25 cellular contexts compared by ENCODE assay signal in genomic region chr19:29299416-29300380, GRCh38.
"Had no signal": no experiment of that assay in that cellular context is flagged by ENCODE, and none has a peak within 500 bp of the region (broad histone marks: within the 10 kb centered on the region; RNA-seq: fewer than 3 reads in every experiment).

No MANE protein-coding gene starts in this region.

- ATAC-seq: activated CD8-positive, alpha-beta T cell treated with anti-CD3 and anti-CD28 coated beads for 36 hours; K562; Panc1 had no signal

- H3K27ac ChIP-seq: brain microvascular endothelial cell, SJCRH30, SK-N-MC, WERI-Rb-1 had no signal

- H3K27me3 Mint-ChIP-seq: activated CD4-positive, alpha-beta T cell treated with anti-CD3 and anti-CD28 coated beads, Interleukin-2, amount 10 ng/mL, durations not matched to agents 24 days and 14 days had no signal

- H3K27me3 ChIP-seq: brain microvascular endothelial cell had no signal

- H3K36me3 ChIP-seq: brain microvascular endothelial cell, SJCRH30, WERI-Rb-1 had no signal

- H3K4me1 ChIP-seq: SJCRH30 had no signal

- DNase-seq: activated CD4-positive, alpha-beta T cell treated with anti-CD3 and anti-CD28 coated beads, Interleukin-2, amount 10 ng/mL, durations not matched to agents 24 days and 14 days; activated CD4-positive, alpha-beta T cell treated with anti-CD3 and anti-CD28 coated beads, Interleukin-2, amount 50 U/mL, for 4 hours; activated CD8-positive, alpha-beta T cell treated with anti-CD3 and anti-CD28 coated beads for 36 hours; activated naive CD4-positive, alpha-beta T cell; activated naive CD4-positive, alpha-beta T cell treated with anti-CD3 and anti-CD28 coated beads, Interleukin-2, amount 50 U/mL, for 16 hours; activated naive CD8-positive, alpha-beta T cell treated with anti-CD3 and anti-CD28 coated beads for 36 hours; activated T-cell treated with anti-CD3 and anti-CD28 coated beads, Interleukin-2, amount 50 U/mL, for 24 hours; amniotic stem cell; brain microvascular endothelial cell; NCI-H1105; NCI-H1417 treated with DMSO at 0.1 percent for 48 hours; NCI-H187 treated with DMSO at 0.1 percent for 48 hours; NCI-H2081 treated with DMSO at 0.1 percent for 48 hours; NCI-H226; NCI-H446 treated with DMSO at 0.1 percent for 48 hours; NCI-H524; NCI-H69; SHP77; SJCRH30; T1000; WERI-Rb-1 had no signal

- H3K36me3 Mint-ChIP-seq: activated naive CD8-positive, alpha-beta T cell treated with anti-CD3 and anti-CD28 coated beads for 36 hours had no signal

- H3K4me1 Mint-ChIP-seq: activated CD4-positive, alpha-beta T cell treated with anti-CD3 and anti-CD28 coated beads, Interleukin-2, amount 10 ng/mL, durations not matched to agents 24 days and 14 days; activated naive CD8-positive, alpha-beta T cell treated with anti-CD3 and anti-CD28 coated beads for 36 hours had no signal

- H3K9me3 Mint-ChIP-seq: activated CD4-positive, alpha-beta T cell treated with anti-CD3 and anti-CD28 coated beads, Interleukin-2, amount 10 ng/mL, durations not matched to agents 24 days and 14 days; activated CD8-positive, alpha-beta T cell treated with anti-CD3 and anti-CD28 coated beads for 36 hours; activated naive CD8-positive, alpha-beta T cell treated with anti-CD3 and anti-CD28 coated beads for 36 hours; activated T-cell treated with anti-CD3 and anti-CD28 coated beads, Interleukin-2, amount 50 U/mL, for 24 hours; activated T-helper 1 cell treated with anti-CD3 and anti-CD28 coated beads, Interleukin-12 subunit alpha, Interleukin-12 subunit beta, Interleukin-2, Interleukin-4 antibody, amounts not matched to agents 30 ng/mL and 10 ng/mL and 1 ng/mL, durations not matched to agents 14 hours and 24 hours and 36 hours had no signal

- H3K4me3 ChIP-seq: K562, SJCRH30, SK-N-MC had no signal

- H3K9me3 ChIP-seq: SJCRH30 had no signal

- H3K4me3 Mint-ChIP-seq: activated CD4-positive, alpha-beta T cell treated with anti-CD3 and anti-CD28 coated beads, Interleukin-2, amount 10 ng/mL, durations not matched to agents 24 days and 14 days; activated CD8-positive, alpha-beta T cell treated with anti-CD3 and anti-CD28 coated beads for 36 hours; activated naive CD8-positive, alpha-beta T cell treated with anti-CD3 and anti-CD28 coated beads for 36 hours; activated T-cell treated with anti-CD3 and anti-CD28 coated beads, Interleukin-2, amount 50 U/mL, for 24 hours; activated T-helper 1 cell treated with anti-CD3 and anti-CD28 coated beads, Interleukin-12 subunit alpha, Interleukin-12 subunit beta, Interleukin-2, Interleukin-4 antibody, amounts not matched to agents 30 ng/mL and 10 ng/mL and 1 ng/mL, durations not matched to agents 14 hours and 24 hours and 36 hours had no signal

- H3K27ac Mint-ChIP-seq: activated CD4-positive, alpha-beta T cell treated with anti-CD3 and anti-CD28 coated beads, Interleukin-2, amount 10 ng/mL, durations not matched to agents 24 days and 14 days; activated CD8-positive, alpha-beta T cell treated with anti-CD3 and anti-CD28 coated beads for 36 hours; activated naive CD8-positive, alpha-beta T cell treated with anti-CD3 and anti-CD28 coated beads for 36 hours; activated T-cell treated with anti-CD3 and anti-CD28 coated beads, Interleukin-2, amount 50 U/mL, for 24 hours; activated T-helper 1 cell treated with anti-CD3 and anti-CD28 coated beads, Interleukin-12 subunit alpha, Interleukin-12 subunit beta, Interleukin-2, Interleukin-4 antibody, amounts not matched to agents 30 ng/mL and 10 ng/mL and 1 ng/mL, durations not matched to agents 14 hours and 24 hours and 36 hours had no signal
